ENCODE assay signal across 15 cellular contexts in genomic region chr5:154767537-154767936, GRCh38. TPM values are rescaled to one million over a fixed set of nuclear protein-coding genes. Genes with fewer than 3 reads are reported as not detected.
A peak's percentile ranks its signal among the peaks of the same experiment; 100 is the strongest.
DNase-seq lines count a peak whose midpoint lies in the region; ATAC-seq, FAIRE-seq and TF ChIP-seq lines count a peak whose summit lies in the region.
"Had no signal": no experiment of that assay in that cellular context is flagged by ENCODE, and none has a peak within 500 bp of the region (broad histone marks: within the 10 kb centered on the region; RNA-seq: fewer than 3 reads in every experiment).

No MANE protein-coding gene starts in this region.

- TF ChIP-seq CTCF in astrocyte (IDR thresholded peaks at IDR 0.05; ENCODE audit: insufficient read depth, low read depth, low read length) = no peak

- H3K9me3 ChIP-seq in astrocyte (ENCODE audit: insufficient read depth, low read depth, low read length) = no peaks in the 10 kb centered on the region
- H3K9me3 ChIP-seq: gastroesophageal sphincter had no signal

- ATAC-seq in activated T-cell treated with anti-CD3 and anti-CD28 coated beads, Interleukin-2, amount 50 U/mL, for 4 hours = no peak
- peak; percentile 34 for ATAC-seq in HG03095 (IDR thresholded peaks at IDR 0.05; ENCODE audit: unreplicated experiment)
- ATAC-seq in stimulated activated effector memory CD8-positive, alpha-beta T cell treated with anti-CD3 and anti-CD28 coated beads, Interleukin-12 subunit alpha, Interleukin-12 subunit beta, amount 100 ng/mL, for 72 hours = no peak
- ATAC-seq in HG03354 (IDR thresholded peaks at IDR 0.05; ENCODE audit: poor library complexity, severe bottlenecking, unreplicated experiment) = no peak
- ATAC-seq in HG03442 (IDR thresholded peaks at IDR 0.05; ENCODE audit: unreplicated experiment) = no peak
- ATAC-seq: gastroesophageal sphincter had no signal

- peaks cover 13% of the 10 kb centered on the region for H3K36me3 Mint-ChIP-seq in activated T-cell treated with anti-CD3 and anti-CD28 coated beads, Interleukin-2, amount 50 U/mL, for 4 hours (ENCODE audit: insufficient read depth)
- peaks cover 2% of the 10 kb centered on the region for H3K36me3 Mint-ChIP-seq in astrocyte (ENCODE audit: low read depth, unreplicated experiment)
- peaks cover 30% of the 10 kb centered on the region for H3K36me3 Mint-ChIP-seq in stimulated activated effector memory CD8-positive, alpha-beta T cell treated with anti-CD3 and anti-CD28 coated beads, Interleukin-12 subunit alpha, Interleukin-12 subunit beta, amount 100 ng/mL, for 72 hours

- no peaks in the 10 kb centered on the region for H3K9me3 Mint-ChIP-seq in activated T-cell treated with anti-CD3 and anti-CD28 coated beads, Interleukin-2, amount 50 U/mL, for 4 hours
- no peaks in the 10 kb centered on the region for H3K9me3 Mint-ChIP-seq in astrocyte (ENCODE audit: unreplicated experiment)
- H3K9me3 Mint-ChIP-seq in stimulated activated effector memory CD8-positive, alpha-beta T cell treated with anti-CD3 and anti-CD28 coated beads, Interleukin-12 subunit alpha, Interleukin-12 subunit beta, amount 100 ng/mL, for 72 hours = no peaks in the 10 kb centered on the region

- no peak overlapping the region for H3K27ac ChIP-seq in astrocyte (ENCODE audit: low read depth, low read length)
- H3K27ac ChIP-seq: gastroesophageal sphincter had no signal

- no peak overlapping the region for H3K9ac ChIP-seq in astrocyte (ENCODE audit: low read length)

- no peaks in the 10 kb centered on the region for H3K27me3 Mint-ChIP-seq in activated T-cell treated with anti-CD3 and anti-CD28 coated beads, Interleukin-2, amount 50 U/mL, for 4 hours (ENCODE audit: low read depth)
- no peaks in the 10 kb centered on the region for H3K27me3 Mint-ChIP-seq in astrocyte (ENCODE audit: low read depth, unreplicated experiment)

- H3K4me1 ChIP-seq in astrocyte (ENCODE audit: insufficient read depth, low read length) = peaks cover 24% of the 10 kb centered on the region

- H3K36me3 ChIP-seq in astrocyte (ENCODE audit: insufficient read depth, low read length) = no peaks in the 10 kb centered on the region
- H3K36me3 ChIP-seq: gastroesophageal sphincter had no signal

- H3K4me2 ChIP-seq in astrocyte (ENCODE audit: low read length) = no peak overlapping the region

- peaks cover 77% of the 10 kb centered on the region for H3K4me1 Mint-ChIP-seq in activated T-cell treated with anti-CD3 and anti-CD28 coated beads, Interleukin-2, amount 50 U/mL, for 4 hours (ENCODE audit: low read depth)
- peaks cover 46% of the 10 kb centered on the region for H3K4me1 Mint-ChIP-seq in astrocyte (ENCODE audit: low read depth, unreplicated experiment)
- H3K4me1 Mint-ChIP-seq in stimulated activated effector memory CD8-positive, alpha-beta T cell treated with anti-CD3 and anti-CD28 coated beads, Interleukin-12 subunit alpha, Interleukin-12 subunit beta, amount 100 ng/mL, for 72 hours = peaks cover 72% of the 10 kb centered on the region

- no peak for FAIRE-seq in astrocyte (lab: Jason Lieb, UNC)
- FAIRE-seq: G401.6, keratinocyte had no signal

- no peaks in the 10 kb centered on the region for H3K27me3 ChIP-seq in astrocyte (ENCODE audit: insufficient read depth, low read length)
- H3K27me3 ChIP-seq: gastroesophageal sphincter had no signal

- peaks cover 98% of the 10 kb centered on the region for H3K79me2 ChIP-seq in astrocyte (ENCODE audit: insufficient read depth, low read length)

- H3K4me3 ChIP-seq in astrocyte (ENCODE audit: insufficient read depth, low read depth, low read length) = no peak overlapping the region
- H3K4me3 ChIP-seq: gastroesophageal sphincter had no signal

- no peak overlapping the region for H2AFZ ChIP-seq in astrocyte (ENCODE audit: low read depth, low read length)

- H3K27ac Mint-ChIP-seq in astrocyte (ENCODE audit: unreplicated experiment) = no peak overlapping the region
- H3K27ac Mint-ChIP-seq in stimulated activated effector memory CD8-positive, alpha-beta T cell treated with anti-CD3 and anti-CD28 coated beads, Interleukin-12 subunit alpha, Interleukin-12 subunit beta, amount 100 ng/mL, for 72 hours = peak overlapping the region; percentile 68

- DNase-seq in activated T-cell treated with anti-CD3 and anti-CD28 coated beads, Interleukin-2, amount 50 U/mL, for 4 hours = no peak
- DNase-seq in activated T-cell treated with anti-CD3 and anti-CD28 coated beads, Interleukin-2, amount 50 U/mL, for 1 hour = no peak
- DNase-seq in astrocyte (ENCODE audit: low read depth) = no peak
- no peak for DNase-seq in stimulated activated effector memory CD8-positive, alpha-beta T cell treated with anti-CD3 and anti-CD28 coated beads, Interleukin-12 subunit alpha, Interleukin-12 subunit beta, amount 100 ng/mL, for 72 hours (ENCODE audit: low spot score in 2 of 2)
- DNase-seq in DMS 273 treated with DMSO at 0.1 percent for 48 hours (lab: John Stamatoyannopoulos, UW) = no peak
- DNase-seq: effector CD8-positive, alpha-beta T cell; Kasumi-1; NCI-H1694 treated with DMSO at 0.1 percent for 48 hours; stimulated activated CD4-positive, alpha-beta T cell treated with anti-CD3 and anti-CD28 coated beads, Interleukin-2, amount 100 ng/mL, for 48 hours had no signal

- peak overlapping the region; percentile 56 for H3K4me3 Mint-ChIP-seq in activated T-cell treated with anti-CD3 and anti-CD28 coated beads, Interleukin-2, amount 50 U/mL, for 4 hours
- H3K4me3 Mint-ChIP-seq in astrocyte (ENCODE audit: unreplicated experiment) = peak overlapping the region; percentile 37
- H3K4me3 Mint-ChIP-seq in stimulated activated effector memory CD8-positive, alpha-beta T cell treated with anti-CD3 and anti-CD28 coated beads, Interleukin-12 subunit alpha, Interleukin-12 subunit beta, amount 100 ng/mL, for 72 hours = peak overlapping the region; percentile 5

- peaks cover 97% of the 10 kb centered on the region for H4K20me1 ChIP-seq in astrocyte (ENCODE audit: insufficient read depth, low read length)

RNA-seq across cellular contexts. Expression of gene LARP1, which starts 12.4 kb away (rescaled TPM):
- 100 to 1,000 TPM; 412 to 443 (median 432) TPM for total RNA-seq in activated T-cell treated with anti-CD3 and anti-CD28 coated beads, Interleukin-2, amount 50 U/mL, for 4 hours
- total RNA-seq in astrocyte = 234 and 243 TPM in 2 replicates

Comparison
In these comparisons a context has a peak if more than half of its experiments do, and no peak if none do; other contexts are left out.
1. H3K4me3 Mint-ChIP-seq: peak in every context shown above with its lines; median percentile 56 in activated T-cell treated with anti-CD3 and anti-CD28 coated beads, Interleukin-2, amount 50 U/mL, for 4 hours; 37 in astrocyte; 5 in stimulated activated effector memory CD8-positive, alpha-beta T cell treated with anti-CD3 and anti-CD28 coated beads, Interleukin-12 subunit alpha, Interleukin-12 subunit beta, amount 100 ng/mL, for 72 hours.